In the genomic region with DNA sequence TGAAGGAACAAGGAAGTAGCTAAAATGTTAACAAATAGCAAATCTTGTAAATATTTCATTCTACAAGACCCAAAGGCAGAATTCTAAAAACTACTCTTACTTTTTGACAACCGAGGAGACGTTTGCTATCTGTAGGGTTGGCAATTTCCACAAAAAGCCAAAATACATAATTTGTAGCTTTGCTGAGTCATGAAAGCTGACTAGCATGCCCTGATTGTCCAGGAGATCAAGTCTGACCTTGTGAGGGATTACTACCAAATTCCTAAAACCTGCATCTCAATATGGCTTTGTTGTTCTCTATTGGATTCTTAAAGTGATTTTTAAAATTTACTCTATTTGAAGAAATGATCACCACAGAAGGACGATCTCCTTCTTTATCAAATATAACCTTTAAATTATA, we compare ENCODE assay signal across 1 cellular context.
TF ChIP-seq lines count a peak whose summit lies in the region.

No MANE protein-coding gene starts in this region.

TF ChIP-seq in HepG2, 621 proteins besides CTCF, POLR2A, EP300 and RAD21:
- TF ChIP-seq, protein P1, sequence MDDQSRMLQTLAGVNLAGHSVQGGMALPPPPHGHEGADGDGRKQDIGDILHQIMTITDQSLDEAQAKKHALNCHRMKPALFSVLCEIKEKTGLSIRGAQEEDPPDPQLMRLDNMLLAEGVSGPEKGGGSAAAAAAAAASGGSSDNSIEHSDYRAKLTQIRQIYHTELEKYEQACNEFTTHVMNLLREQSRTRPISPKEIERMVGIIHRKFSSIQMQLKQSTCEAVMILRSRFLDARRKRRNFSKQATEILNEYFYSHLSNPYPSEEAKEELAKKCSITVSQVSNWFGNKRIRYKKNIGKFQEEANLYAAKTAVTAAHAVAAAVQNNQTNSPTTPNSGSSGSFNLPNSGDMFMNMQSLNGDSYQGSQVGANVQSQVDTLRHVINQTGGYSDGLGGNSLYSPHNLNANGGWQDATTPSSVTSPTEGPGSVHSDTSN (CRISPR knock-in tag; IDR thresholded peaks at IDR 0.05; ENCODE audit: borderline replicate concordance), result no peak
- TF ChIP-seq SUZ12 (IDR thresholded peaks at IDR 0.05; ENCODE audit: low read depth, low read length), result no peak
- TF ChIP-seq, protein P2, sequence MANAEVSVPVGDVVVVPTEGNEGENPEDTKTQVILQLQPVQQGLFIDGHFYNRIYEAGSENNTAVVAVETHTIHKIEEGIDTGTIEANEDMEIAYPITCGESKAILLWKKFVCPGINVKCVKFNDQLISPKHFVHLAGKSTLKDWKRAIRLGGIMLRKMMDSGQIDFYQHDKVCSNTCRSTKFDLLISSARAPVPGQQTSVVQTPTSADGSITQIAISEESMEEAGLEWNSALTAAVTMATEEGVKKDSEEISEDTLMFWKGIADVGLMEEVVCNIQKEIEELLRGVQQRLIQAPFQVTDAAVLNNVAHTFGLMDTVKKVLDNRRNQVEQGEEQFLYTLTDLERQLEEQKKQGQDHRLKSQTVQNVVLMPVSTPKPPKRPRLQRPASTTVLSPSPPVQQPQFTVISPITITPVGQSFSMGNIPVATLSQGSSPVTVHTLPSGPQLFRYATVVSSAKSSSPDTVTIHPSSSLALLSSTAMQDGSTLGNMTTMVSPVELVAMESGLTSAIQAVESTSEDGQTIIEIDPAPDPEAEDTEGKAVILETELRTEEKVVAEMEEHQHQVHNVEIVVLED (CRISPR knock-in tag; IDR thresholded peaks at IDR 0.05; ENCODE audit: borderline replicate concordance), result no peak
- TF ChIP-seq MAFK (conservative IDR thresholded peaks at IDR 0.05 in 1 of 2, IDR thresholded peaks at IDR 0.05 in 1 of 2; ENCODE audit: low read length in 2 of 2), result peak; percentile 74 to 82
- no peak for TF ChIP-seq ZNF17 (CRISPR knock-in tag; IDR thresholded peaks at IDR 0.05)
- peak; percentile 78 for TF ChIP-seq NFE2L2 (IDR thresholded peaks at IDR 0.05; ENCODE audit: low read length)
- TF ChIP-seq MZF1 (CRISPR knock-in tag; IDR thresholded peaks at IDR 0.05; ENCODE audit: borderline replicate concordance), result no peak
- TF ChIP-seq SP140L (CRISPR knock-in tag; IDR thresholded peaks at IDR 0.05; ENCODE audit: borderline replicate concordance), result no peak
- TF ChIP-seq MAFF (IDR thresholded peaks at IDR 0.05; ENCODE audit: low read depth, low read length), result peak; percentile 81
- no peak for TF ChIP-seq AHR (CRISPR knock-in tag; IDR thresholded peaks at IDR 0.05)
- no peak for TF ChIP-seq TOPORS (CRISPR knock-in tag; IDR thresholded peaks at IDR 0.05)
- TF ChIP-seq CENPX (CRISPR knock-in tag; IDR thresholded peaks at IDR 0.05), result no peak
- TF ChIP-seq, protein P3, sequence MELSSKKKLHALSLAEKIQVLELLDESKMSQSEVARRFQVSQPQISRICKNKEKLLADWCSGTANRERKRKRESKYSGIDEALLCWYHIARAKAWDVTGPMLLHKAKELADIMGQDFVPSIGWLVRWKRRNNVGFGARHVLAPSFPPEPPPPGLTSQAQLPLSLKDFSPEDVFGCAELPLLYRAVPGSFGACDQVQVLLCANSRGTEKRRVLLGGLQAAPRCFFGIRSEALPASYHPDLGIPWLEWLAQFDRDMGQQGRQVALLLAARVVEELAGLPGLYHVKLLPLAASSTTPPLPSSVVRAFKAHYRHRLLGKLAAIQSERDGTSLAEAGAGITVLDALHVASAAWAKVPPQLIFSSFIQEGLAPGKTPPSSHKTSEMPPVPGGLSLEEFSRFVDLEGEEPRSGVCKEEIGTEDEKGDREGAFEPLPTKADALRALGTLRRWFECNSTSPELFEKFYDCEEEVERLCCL (CRISPR knock-in tag; IDR thresholded peaks at IDR 0.05; ENCODE audit: borderline replicate concordance), result no peak
